13 cellular contexts compared by ENCODE assay signal in the genomic region with DNA sequence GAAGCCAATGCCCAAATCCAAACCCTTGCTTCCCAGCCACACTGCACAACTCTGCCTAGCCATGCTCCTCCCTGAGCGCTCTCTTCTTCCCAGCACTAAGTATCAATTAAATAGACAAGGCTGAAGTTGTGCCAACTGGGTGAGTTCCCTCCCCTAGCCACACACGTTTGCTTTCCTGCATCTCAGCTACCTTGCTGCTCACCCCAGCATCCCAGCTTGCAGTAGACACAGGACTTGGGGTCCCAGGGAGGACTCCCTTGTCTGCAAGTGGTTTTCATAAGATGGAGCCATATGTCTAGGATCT. TPM values are rescaled to one million over a fixed set of nuclear protein-coding genes. Genes with fewer than 3 reads are reported as not detected.
DNase-seq lines count a peak whose midpoint lies in the region; ATAC-seq and TF ChIP-seq lines count a peak whose summit lies in the region.
"Had no signal": no experiment of that assay in that cellular context is flagged by ENCODE, and none has a peak within 500 bp of the region (broad histone marks: within the 10 kb centered on the region; RNA-seq: fewer than 3 reads in every experiment).

No MANE protein-coding gene starts in this region.

- WGBS in endodermal cell (ENCODE audit: insufficient coverage in 1 of 2, insufficient read length in 1 of 2), 2 experiments: 77 to 83% methylated on average over 1 to 2 of the region's 2 CpGs

- H3K4me3 ChIP-seq in A673 (ENCODE audit: low read depth, low read length, poor library complexity, severe bottlenecking) (no peak overlapping the region), HCT116 (replicated peaks in 1 of 2; ENCODE audit: low read depth in 1 of 2, low read length in 2 of 2) (no peak overlapping the region), Panc1 (ENCODE audit: low read depth in 2 of 2, low read length in 2 of 2) (no peak overlapping the region), endodermal cell (ENCODE audit: low read length) (no peak overlapping the region), right atrium auricular region (no peak overlapping the region)
- H3K4me3 ChIP-seq: SJSA1 had no signal

- H3K9me2 ChIP-seq in HCT116 (ENCODE audit: insufficient read depth): no peaks in the 10 kb centered on the region

- BruUV-seq in A673 (replicated peaks; lab: Mats Ljungman, UMichigan): no TSS peak
- no TSS peak for BruUV-seq in HCT116 (replicated peaks; lab: Mats Ljungman, UMichigan)
- BruUV-seq in Panc1 (replicated peaks; lab: Mats Ljungman, UMichigan): no TSS peak

- H3K79me2 ChIP-seq in HCT116 (ENCODE audit: insufficient read depth, low read length): no peaks in the 10 kb centered on the region

- H3K9ac ChIP-seq in HCT116 (ENCODE audit: low read length) (no peak overlapping the region), endodermal cell (ENCODE audit: extremely low read depth, low read length, poor library complexity, severe bottlenecking) (no peak overlapping the region)

- no peaks in the 10 kb centered on the region for H3K27me3 ChIP-seq in A673 (replicated peaks; ENCODE audit: insufficient read depth, low read depth, low read length, poor library complexity)
- peaks cover 10% of the 10 kb centered on the region; the same call in 1 of the 2 replicates for H3K27me3 ChIP-seq in HCT116 (ENCODE audit: insufficient read depth, low read length)
- peaks cover 9% of the 10 kb centered on the region for H3K27me3 ChIP-seq in Panc1 (ENCODE audit: control insufficient read depth, insufficient read depth, low read length)
- peaks cover 4% of the 10 kb centered on the region for H3K27me3 ChIP-seq in endodermal cell (ENCODE audit: control insufficient read depth, insufficient read depth, low read length, poor library complexity, severe bottlenecking)
- H3K27me3 ChIP-seq in right atrium auricular region: no peaks in the 10 kb centered on the region
- H3K27me3 ChIP-seq: BE2C had no signal

- H3K9me3 ChIP-seq in A673 (ENCODE audit: low read depth, low read length, poor library complexity, severe bottlenecking) (no peaks in the 10 kb centered on the region), HCT116 (ENCODE audit: control insufficient read depth in 1 of 2, insufficient read depth in 1 of 2, low read depth in 1 of 2, low read length in 2 of 2) (no peaks in the 10 kb centered on the region), Panc1 (ENCODE audit: control insufficient read depth, insufficient read depth, low read depth, low read length) (no peaks in the 10 kb centered on the region), endodermal cell (ENCODE audit: control insufficient read depth, low read length) (no peaks in the 10 kb centered on the region), right atrium auricular region (no peaks in the 10 kb centered on the region)
- H3K9me3 ChIP-seq: Caco-2, SJSA1 had no signal

- no peak for TF ChIP-seq RAD21 in HCT116 (IDR thresholded peaks at IDR 0.05; ENCODE audit: low read depth)

- H3K27me3 Mint-ChIP-seq in endodermal cell (ENCODE audit: insufficient read depth): peaks cover 17% of the 10 kb centered on the region

- H3K27ac Mint-ChIP-seq in endodermal cell: no peak overlapping the region

- no peak overlapping the region for H2AFZ ChIP-seq in HCT116 (ENCODE audit: low read depth, low read length, poor library complexity, severe bottlenecking)

- TF ChIP-seq POLR2A in HCT116 (IDR thresholded peaks at IDR 0.05; ENCODE audit: borderline replicate concordance, extremely low read depth, insufficient read depth, insufficient read length): no peak

- H3K27ac ChIP-seq in A673 (ENCODE audit: low read depth, low read length, poor library complexity, severe bottlenecking) (no peak overlapping the region), HCT116 (ENCODE audit: low read depth, low read length) (no peak overlapping the region), Panc1 (ENCODE audit: low read length) (no peak overlapping the region), endodermal cell (ENCODE audit: low read depth, low read length) (no peak overlapping the region), right atrium auricular region (no peak overlapping the region)
- H3K27ac ChIP-seq: SJSA1 had no signal

- ATAC-seq in HCT116: peak; percentile 35
- no peak for ATAC-seq in Panc1
- no peak for ATAC-seq in GM18498 (IDR thresholded peaks at IDR 0.05; ENCODE audit: unreplicated experiment)
- no peak for ATAC-seq in HG02981 (IDR thresholded peaks at IDR 0.05; ENCODE audit: unreplicated experiment)
- no peak for ATAC-seq in GM21528 (IDR thresholded peaks at IDR 0.05; ENCODE audit: low FRiP score, unreplicated experiment)

- H3K4me3 Mint-ChIP-seq in endodermal cell: no peak overlapping the region

- H3K4me2 ChIP-seq in HCT116 (ENCODE audit: low read length): no peak overlapping the region

- H3K36me3 Mint-ChIP-seq in endodermal cell (ENCODE audit: low read depth): no peaks in the 10 kb centered on the region

- POLR2A ChIA-PET in A673 (lab: Charles Lee; ENCODE audit: low non-redundant PET) (no interaction called here), HCT116 (lab: Charles Lee) (interaction anchor here (0.5 kb wide), 1 partner anchor 209 kb away, joined by 5 read pairs; no protein-coding TSS in a partner anchor), Panc1 (lab: Charles Lee) (no interaction called here)

- H3K4me1 Mint-ChIP-seq in endodermal cell: peaks cover 8% of the 10 kb centered on the region

- CTCF ChIA-PET in A673 (lab: Charles Lee): interaction anchor here (1.4 kb wide), 1 partner anchor 497 kb away, joined by 8 read pairs; no protein-coding TSS in a partner anchor
- CTCF ChIA-PET in HCT116 (lab: Charles Lee): interaction anchor here (0.7 to 5.0 kb wide), 7 partner anchors 13 to 633 kb away, joined by 3 to 16 read pairs (median 4); no protein-coding TSS in a partner anchor
- CTCF ChIA-PET in Panc1 (lab: Charles Lee): interaction anchor here (0.6 kb wide), 1 partner anchor 286 kb away, joined by 13 read pairs; no protein-coding TSS in a partner anchor

- in situ Hi-C loops in Panc1 (cut with HindIII; ENCODE audit: low pct_unique_long_range_greater_than_20kb, low sequenced_read_pairs): no loop called here

- intact Hi-C loops in A673 (cut with micrococcal nuclease; ENCODE audit: unreplicated experiment): loop anchor here (1.0 kb wide), 1 partner anchor 142 kb away; no protein-coding TSS in a partner anchor
- intact Hi-C loops in HCT116 (cut with micrococcal nuclease): loop anchor here (1.0 to 10.0 kb wide), 2 partner anchors 375 to 609 kb away; no protein-coding TSS in a partner anchor
- intact Hi-C loops in Panc1 (cut with micrococcal nuclease; ENCODE audit: unreplicated experiment): no loop called here

- H3K4me1 ChIP-seq in A673 (ENCODE audit: insufficient read depth, low read length, poor library complexity, severe bottlenecking) (no peaks in the 10 kb centered on the region), HCT116 (ENCODE audit: control insufficient read depth in 1 of 2, insufficient read depth in 2 of 2, low read length in 2 of 2) (no peaks in the 10 kb centered on the region), Panc1 (ENCODE audit: control insufficient read depth, insufficient read depth, low read length) (no peaks in the 10 kb centered on the region), endodermal cell (ENCODE audit: control insufficient read depth, insufficient read depth, low read length) (no peaks in the 10 kb centered on the region), right atrium auricular region (no peaks in the 10 kb centered on the region)
- H3K4me1 ChIP-seq: Caco-2, SJSA1 had no signal

- H3K9me3 Mint-ChIP-seq in endodermal cell: peaks cover 2% of the 10 kb centered on the region

- DNase-seq in A673 (ENCODE audit: low spot score) (no peak), HCT116 (ENCODE audit: low read depth, low spot score) (no peak), Panc1 (ENCODE audit: low read depth, low spot score) (no peak), endodermal cell (no peak), right atrium auricular region (ENCODE audit: low spot score) (no peak)
- DNase-seq: NCI-H446 treated with DMSO at 0.1 percent for 48 hours had no signal

- H3K36me3 ChIP-seq in A673 (ENCODE audit: insufficient read depth, low read length, poor library complexity, severe bottlenecking) (no peaks in the 10 kb centered on the region), HCT116 (ENCODE audit: control insufficient read depth in 1 of 2, insufficient read depth in 2 of 2, low read length in 2 of 2) (no peaks in the 10 kb centered on the region), Panc1 (ENCODE audit: control insufficient read depth, insufficient read depth, low read length) (no peaks in the 10 kb centered on the region), endodermal cell (ENCODE audit: control insufficient read depth, insufficient read depth, low read length) (no peaks in the 10 kb centered on the region), right atrium auricular region (no peaks in the 10 kb centered on the region)
- H3K36me3 ChIP-seq: BE2C, SJSA1 had no signal

- TF ChIP-seq CTCF in A673 (conservative IDR thresholded peaks at IDR 0.05; ENCODE audit: low read depth, low read length) (0 out of 2 replicates have a peak, but pooled peaks have one; percentile 7), HCT116 (IDR thresholded peaks at IDR 0.05 in 2 of 3, conservative IDR thresholded peaks at IDR 0.05 in 1 of 3; ENCODE audit: borderline replicate concordance in 1 of 3, insufficient read depth in 1 of 3, low read depth in 2 of 3, low read length in 2 of 3) (no peak; a peak in 1 of 6 replicates), Panc1 (IDR thresholded peaks at IDR 0.05) (peak; percentile 20; the same call in 1 of the 2 replicates), endodermal cell (conservative IDR thresholded peaks at IDR 0.05) (peak; percentile 5), right atrium auricular region (IDR thresholded peaks at IDR 0.05) (no peak)

- no peaks in the 10 kb centered on the region for H4K20me1 ChIP-seq in HCT116 (ENCODE audit: insufficient read depth)

- RAD21 ChIA-PET in HCT116 (lab: Charles Lee; ENCODE audit: low non-redundant PET in 1 of 2, low total read pairs in 2 of 2, uncharacterized antibody in 2 of 2, unreplicated experiment in 2 of 2): no interaction called here

TF ChIP-seq in HCT116, 20 proteins besides CTCF, POLR2A, EP300 and RAD21 (continues in another document):
- TF ChIP-seq TCF7L2 (IDR thresholded peaks at IDR 0.05; ENCODE audit: borderline replicate concordance, extremely low read depth, insufficient read depth, insufficient read length) (no peak), ELF1 (IDR thresholded peaks at IDR 0.05; ENCODE audit: borderline replicate concordance, low read depth) (no peak), YY1 (IDR thresholded peaks at IDR 0.05; ENCODE audit: extremely low read depth, insufficient replicate concordance, low read depth, low read length) (no peak)
- TF ChIP-seq, protein P1, sequence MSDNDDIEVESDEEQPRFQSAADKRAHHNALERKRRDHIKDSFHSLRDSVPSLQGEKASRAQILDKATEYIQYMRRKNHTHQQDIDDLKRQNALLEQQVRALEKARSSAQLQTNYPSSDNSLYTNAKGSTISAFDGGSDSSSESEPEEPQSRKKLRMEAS (IDR thresholded peaks at IDR 0.05): no peak

RNA-seq across cellular contexts. Expression of a gene that starts 4.9 kb away (rescaled TPM):
- total RNA-seq in A673 (2021): not detected in 2 replicates
- total RNA-seq in HCT116 (2021; ENCODE audit: unreplicated experiment): not detected
- polyA plus RNA-seq in HCT116 (2012): not detected in 2 replicates
- total RNA-seq in Panc1 (2021; ENCODE audit: unreplicated experiment): not detected
- not detected for polyA plus RNA-seq in Panc1 (2012; ENCODE audit: insufficient read length)
- total RNA-seq in endodermal cell: under 1 TPM in 1 of 2 donors, not detected in 1; 0.33 TPM
- polyA plus RNA-seq in endodermal cell (2013, experiment 1 of 2): not detected
- polyA plus RNA-seq in endodermal cell (2013, experiment 2 of 2): not detected
- total RNA-seq in right atrium auricular region: not detected
- total RNA-seq: Caco-2, MCF 10A, SJSA1 had no signal

Comparison
In these comparisons a context has a peak if more than half of its experiments do, and no peak if none do; other contexts are left out.
1. CTCF ChIP-seq: peak in A673 (single experiment), Panc1 (single experiment) and endodermal cell (single experiment); none in HCT116 (0 of 3) and right atrium auricular region (0 of 2).